Comparison of ENCODE assay signal across 10 cellular contexts in genomic region chr13:46149272-46150133, GRCh38. TPM values are rescaled to one million over a fixed set of nuclear protein-coding genes. Genes with fewer than 3 reads are reported as not detected.
DNase-seq lines count a peak whose midpoint lies in the region; ATAC-seq and TF ChIP-seq lines count a peak whose summit lies in the region.
"Had no signal": no experiment of that assay in that cellular context is flagged by ENCODE, and none has a peak within 500 bp of the region (broad histone marks: within the 10 kb centered on the region; RNA-seq: fewer than 3 reads in every experiment).

No MANE protein-coding gene starts in this region.

- H3K4me1 ChIP-seq in right cardiac atrium (ENCODE audit: control insufficient read depth, insufficient read depth, low read length), result no peaks in the 10 kb centered on the region
- H3K4me1 ChIP-seq in thymus (ENCODE audit: control insufficient read depth, insufficient read depth, low read length), result peaks cover 11% of the 10 kb centered on the region

- no peaks in the 10 kb centered on the region for H3K9me3 ChIP-seq in right cardiac atrium (ENCODE audit: control insufficient read depth, low read length)
- H3K9me3 ChIP-seq in thymus (ENCODE audit: control insufficient read depth), result no peaks in the 10 kb centered on the region

- TF ChIP-seq CTCF in fibroblast of mammary gland (conservative IDR thresholded peaks at IDR 0.05; ENCODE audit: control insufficient read depth, insufficient read depth, low read depth, low read length), result no peak

- no peak overlapping the region for H3K4me3 Mint-ChIP-seq in T-helper 2 cell treated with Interferon-gamma antibody and Interleukin-4, amounts not matched to agents 5 μg/mL and 100 μg/mL, for 36 hours

- no peaks in the 10 kb centered on the region for H3K27me3 Mint-ChIP-seq in T-helper 2 cell treated with Interferon-gamma antibody and Interleukin-4, amounts not matched to agents 5 μg/mL and 100 μg/mL, for 36 hours (ENCODE audit: low read depth)

- H3K27ac ChIP-seq in right cardiac atrium (ENCODE audit: low read length) (no peak overlapping the region), thymus (ENCODE audit: low read depth) (peak overlapping the region; percentile 64)

- WGBS in right cardiac atrium, result 67% methylated on average over 7 of the region's 7 CpGs
- 62% methylated on average over 7 of the region's 7 CpGs for WGBS in thymus

- intact Hi-C loops in right cardiac atrium (cut with DNase I) (no loop called here), cardiac septum (cut with DNase I) (no loop called here)

- peaks cover 81% of the 10 kb centered on the region for H3K36me3 Mint-ChIP-seq in T-helper 2 cell treated with Interferon-gamma antibody and Interleukin-4, amounts not matched to agents 5 μg/mL and 100 μg/mL, for 36 hours (ENCODE audit: low read depth)

- peak; percentile 32 to 47 for ATAC-seq in right cardiac atrium

- H3K27ac Mint-ChIP-seq in T-helper 2 cell treated with Interferon-gamma antibody and Interleukin-4, amounts not matched to agents 5 μg/mL and 100 μg/mL, for 36 hours, result peak overlapping the region; percentile 44

- no peaks in the 10 kb centered on the region for H3K9me3 Mint-ChIP-seq in T-helper 2 cell treated with Interferon-gamma antibody and Interleukin-4, amounts not matched to agents 5 μg/mL and 100 μg/mL, for 36 hours

- no peaks in the 10 kb centered on the region for H3K27me3 ChIP-seq in right cardiac atrium (ENCODE audit: control insufficient read depth, insufficient read depth)
- no peaks in the 10 kb centered on the region for H3K27me3 ChIP-seq in thymus (ENCODE audit: control insufficient read depth, insufficient read depth)

- DNase-seq in right cardiac atrium (peak in 1 of 3 donors; percentile 49), cardiac septum (ENCODE audit: low spot score) (no peak), fibroblast of mammary gland (ENCODE audit: low read depth) (peak; percentile 38), NCI-H2227 treated with DMSO at 0.1 percent for 48 hours (lab: John Stamatoyannopoulos, UW) (no peak), middle frontal gyrus (ENCODE audit: extremely low spot score, low spot score) (no peak), NCI-H510A treated with DMSO at 0.1 percent for 48 hours (lab: John Stamatoyannopoulos, UW) (no peak)
- no peak for DNase-seq in T-helper 2 cell treated with Interferon-gamma antibody and Interleukin-4, amounts not matched to agents 5 μg/mL and 100 μg/mL, for 36 hours (ENCODE audit: low spot score)
- DNase-seq: C1 segment of cervical spinal cord, NCI-H1930 had no signal

- H3K36me3 ChIP-seq in thymus (ENCODE audit: control insufficient read depth, insufficient read depth), result peaks cover 45% of the 10 kb centered on the region

- peaks cover 34% of the 10 kb centered on the region for H3K4me1 Mint-ChIP-seq in T-helper 2 cell treated with Interferon-gamma antibody and Interleukin-4, amounts not matched to agents 5 μg/mL and 100 μg/mL, for 36 hours (ENCODE audit: low read depth)

- no peak overlapping the region for H3K4me3 ChIP-seq in right cardiac atrium (ENCODE audit: low read length)
- H3K4me3 ChIP-seq in fibroblast of mammary gland (ENCODE audit: control insufficient read depth, low read depth, low read length), result no peak overlapping the region
- H3K4me3 ChIP-seq in thymus (ENCODE audit: low read length), result no peak overlapping the region

RNA-seq across cellular contexts. Expression of gene LCP1, which starts 32.5 kb away (rescaled TPM):
- total RNA-seq in right cardiac atrium, result 10 to 100 TPM; 15.9 to 33.0 (median 24.4) TPM
- 3.2 TPM for polyA plus RNA-seq in right cardiac atrium
- 13.2 TPM for total RNA-seq in cardiac septum
- 181 TPM for polyA plus RNA-seq in thymus

RNA-seq across cellular contexts. Expression of gene CPB2, which starts 44.7 kb away (rescaled TPM):
- total RNA-seq in right cardiac atrium, result not detected
- not detected for polyA plus RNA-seq in right cardiac atrium
- total RNA-seq in cardiac septum, result not detected
- 0.16 TPM for polyA plus RNA-seq in thymus
